In genomic region chr5:52789378-52789777, GRCh38 we compare ENCODE assay signal across 9 cellular contexts. TPM values are rescaled to one million over a fixed set of nuclear protein-coding genes. Genes with fewer than 3 reads are reported as not detected.
DNase-seq lines count a peak whose midpoint lies in the region; ATAC-seq and TF ChIP-seq lines count a peak whose summit lies in the region.
"Had no signal": no experiment of that assay in that cellular context is flagged by ENCODE, and none has a peak within 500 bp of the region (broad histone marks: within the 10 kb centered on the region; RNA-seq: fewer than 3 reads in every experiment).

No MANE protein-coding gene starts in this region.

- intact Hi-C loops in activated B cell treated with CpG ODN at 0.5 μM for 24 hours (cut with micrococcal nuclease): loop anchor here (10.0 kb wide), 1 partner anchor 1825 kb away; no protein-coding TSS in a partner anchor
- intact Hi-C loops in left colon (cut with DNase I, micrococcal nuclease): loop anchor here in 1 of 2 donors (10.0 kb wide), 1 partner anchor 305 kb away; no protein-coding TSS in a partner anchor
- intact Hi-C loops in OCI-LY7 (cut with micrococcal nuclease; ENCODE audit: unreplicated experiment): no loop called here

- CTCF ChIA-PET in HEK293 (lab: Yijun Ruan, JAX): interaction anchor here (0.6 to 4.2 kb wide), 3 partner anchors 11 to 126 kb away, joined by 3 to 20 read pairs (median 5); no protein-coding TSS in a partner anchor
- CTCF ChIA-PET in activated B cell treated with CpG ODN at 0.5 μM for 24 hours (lab: Charles Lee): interaction anchor here (1.0 to 1.4 kb wide), 2 partner anchors 10 to 159 kb away, joined by 3 to 5 read pairs; no protein-coding TSS in a partner anchor
- CTCF ChIA-PET in OCI-LY7 (lab: Charles Lee; ENCODE audit: unreplicated experiment): no interaction called here

- TF ChIP-seq CTCF in HEK293 (tag by site-specific recombination; IDR thresholded peaks at IDR 0.05) (no peak), activated B cell treated with CpG ODN at 0.5 μM for 24 hours (IDR thresholded peaks at IDR 0.05) (no peak), OCI-LY7 (conservative IDR thresholded peaks at IDR 0.05; ENCODE audit: low read length) (no peak)

- no TSS peak for BruUV-seq in OCI-LY7 (replicated peaks; lab: Mats Ljungman, UMichigan)

- 0 out of 2 replicates have a peak, but pooled peaks cover 2% of the 10 kb centered on the region for H3K4me1 ChIP-seq in HEK293 (ENCODE audit: control insufficient read depth, insufficient read depth, low read length)
- H3K4me1 ChIP-seq in OCI-LY7 (ENCODE audit: insufficient read depth, low read length, poor library complexity, severe bottlenecking): no peaks in the 10 kb centered on the region

- DNase-seq in activated B cell treated with CpG ODN at 0.5 μM for 24 hours: no peak
- DNase-seq in left colon: no peak
- no peak for DNase-seq in stimulated activated naive CD8-positive, alpha-beta T cell treated with anti-CD3 and anti-CD28 coated beads, Interleukin-15, amount 100 ng/mL, for 72 hours
- DNase-seq in OCI-LY7 (ENCODE audit: low spot score): no peak
- DNase-seq in G401 (ENCODE audit: low spot score): no peak
- DNase-seq: activated naive CD4-positive, alpha-beta T cell treated with anti-CD3 and anti-CD28 coated beads, Interleukin-2, amount 50 U/mL, for 16 hours; NCI-H2081 treated with DMSO at 0.1 percent for 48 hours had no signal

- H3K36me3 ChIP-seq in HEK293 (ENCODE audit: control insufficient read depth in 2 of 2, insufficient read depth in 1 of 2, low read length in 2 of 2) (no peaks in the 10 kb centered on the region), OCI-LY7 (ENCODE audit: insufficient read depth, low read length) (no peaks in the 10 kb centered on the region)

- no peaks in the 10 kb centered on the region for H4K20me1 ChIP-seq in OCI-LY7 (ENCODE audit: insufficient read depth, low read length)

- no peaks in the 10 kb centered on the region for H3K9me3 ChIP-seq in HEK293 (ENCODE audit: control insufficient read depth, insufficient read depth, low read depth, low read length)
- H3K9me3 ChIP-seq in OCI-LY7 (ENCODE audit: low read length): no peaks in the 10 kb centered on the region

- no peak overlapping the region for H3K27ac Mint-ChIP-seq in activated B cell treated with CpG ODN at 0.5 μM for 24 hours
- H3K27ac Mint-ChIP-seq in stimulated activated naive CD8-positive, alpha-beta T cell treated with anti-CD3 and anti-CD28 coated beads, Interleukin-15, amount 100 ng/mL, for 72 hours: peak overlapping the region in 1 of 2 donors; percentile 64

- in situ Hi-C loops in G401 (cut with HindIII; ENCODE audit: low sequenced_read_pairs): no loop called here

- POLR2A ChIA-PET in HEK293 (lab: Yijun Ruan, JAX) (interaction anchor here (5.2 kb wide), 1 partner anchor 11 kb away, joined by 57 read pairs; no protein-coding TSS in a partner anchor), activated B cell treated with CpG ODN at 0.5 μM for 24 hours (lab: Charles Lee) (interaction anchor here (4.0 kb wide), 1 partner anchor 11 kb away, joined by 51 read pairs; no protein-coding TSS in a partner anchor), OCI-LY7 (lab: Charles Lee) (interaction anchor here (0.8 to 1.7 kb wide), 3 partner anchors 10 to 28 kb away, joined by 3 read pairs; no protein-coding TSS in a partner anchor)

- H3K4me3 Mint-ChIP-seq in activated B cell treated with CpG ODN at 0.5 μM for 24 hours: peak overlapping the region; percentile 91
- peak overlapping the region; percentile 89 to 93 for H3K4me3 Mint-ChIP-seq in stimulated activated naive CD8-positive, alpha-beta T cell treated with anti-CD3 and anti-CD28 coated beads, Interleukin-15, amount 100 ng/mL, for 72 hours

- H3K4me3 ChIP-seq in HEK293 (ENCODE audit: low read depth, low read length) (peak overlapping the region; percentile 77), OCI-LY7 (ENCODE audit: low read depth, low read length, poor library complexity, severe bottlenecking) (no peak overlapping the region)

- no peaks in the 10 kb centered on the region for H3K36me3 Mint-ChIP-seq in activated B cell treated with CpG ODN at 0.5 μM for 24 hours (ENCODE audit: low read depth)

- peaks cover 16% of the 10 kb centered on the region for H3K27me3 Mint-ChIP-seq in activated B cell treated with CpG ODN at 0.5 μM for 24 hours
- H3K27me3 Mint-ChIP-seq in stimulated activated naive CD8-positive, alpha-beta T cell treated with anti-CD3 and anti-CD28 coated beads, Interleukin-15, amount 100 ng/mL, for 72 hours: no peaks in the 10 kb centered on the region

- no peaks in the 10 kb centered on the region for H3K9me3 Mint-ChIP-seq in activated B cell treated with CpG ODN at 0.5 μM for 24 hours
- H3K9me3 Mint-ChIP-seq in stimulated activated naive CD8-positive, alpha-beta T cell treated with anti-CD3 and anti-CD28 coated beads, Interleukin-15, amount 100 ng/mL, for 72 hours: no peaks in the 10 kb centered on the region

- H3K79me2 ChIP-seq in OCI-LY7 (ENCODE audit: insufficient read depth, low read depth, low read length): no peaks in the 10 kb centered on the region

- no peaks in the 10 kb centered on the region for H3K9me2 ChIP-seq in OCI-LY7 (ENCODE audit: insufficient read depth, low read length)

- no peak overlapping the region for H2AFZ ChIP-seq in OCI-LY7 (ENCODE audit: low read length)

- H3K4me2 ChIP-seq in OCI-LY7 (ENCODE audit: low read length): no peak overlapping the region

- no peak for ATAC-seq in activated B cell treated with CpG ODN at 0.5 μM for 24 hours (ENCODE audit: low read depth)
- peak; percentile 20 for ATAC-seq in left colon
- no peak for ATAC-seq in stimulated activated naive CD8-positive, alpha-beta T cell treated with anti-CD3 and anti-CD28 coated beads, Interleukin-15, amount 100 ng/mL, for 72 hours
- ATAC-seq in GM18511 (IDR thresholded peaks at IDR 0.05; ENCODE audit: unreplicated experiment): no peak

- H3K27ac ChIP-seq in HEK293 (ENCODE audit: extremely low read depth, low read depth, low read length) (no peak overlapping the region), OCI-LY7 (ENCODE audit: low read depth, low read length, poor library complexity, severe bottlenecking) (no peak overlapping the region)

- peaks cover 15% of the 10 kb centered on the region for H3K4me1 Mint-ChIP-seq in activated B cell treated with CpG ODN at 0.5 μM for 24 hours
- peaks cover 33% of the 10 kb centered on the region for H3K4me1 Mint-ChIP-seq in stimulated activated naive CD8-positive, alpha-beta T cell treated with anti-CD3 and anti-CD28 coated beads, Interleukin-15, amount 100 ng/mL, for 72 hours

TF ChIP-seq in HEK293, 187 proteins besides CTCF, POLR2A, EP300 and RAD21:
- 0 out of 2 replicates have a peak, but pooled peaks have one; percentile 56 for TF ChIP-seq ZNF664 (tag by site-specific recombination; IDR thresholded peaks at IDR 0.05)
- TF ChIP-seq ZNF596 (tag by site-specific recombination; IDR thresholded peaks at IDR 0.05): no peak
- peak; percentile 32; the same call in 1 of the 2 replicates for TF ChIP-seq OSR2 (tag by site-specific recombination; IDR thresholded peaks at IDR 0.05)

RNA-seq across cellular contexts. Expression of gene ITGA1, which starts 1.7 kb away (rescaled TPM):
- total RNA-seq in activated B cell treated with CpG ODN at 0.5 μM for 24 hours: 28.4 and 34.0 TPM in 2 replicates
- total RNA-seq in left colon: 10 to 100 TPM; 25.2 to 47.0 TPM
- total RNA-seq in OCI-LY7 (2014; rRNA removed; shearing (Covaris generic)): not detected in 2 replicates
- total RNA-seq in OCI-LY7 (2022): not detected in 2 replicates
- not detected in 2 replicates for total RNA-seq in G401 (2014; rRNA removed; shearing (Covaris generic))

RNA-seq across cellular contexts. Expression of gene PELO, which starts 1.7 kb away (rescaled TPM):
- total RNA-seq in activated B cell treated with CpG ODN at 0.5 μM for 24 hours (20.0 and 23.0 TPM in 2 replicates), left colon (10 to 100 TPM; 16.4 to 21.2 TPM), OCI-LY7 (2022) (8.8 and 10.2 TPM in 2 replicates)
- 11.1 and 13.0 TPM in 2 replicates for total RNA-seq in OCI-LY7 (2014; rRNA removed; shearing (Covaris generic))
- total RNA-seq in G401 (2014; rRNA removed; shearing (Covaris generic)): 17.1 and 17.4 TPM in 2 replicates

Comparison
In these comparisons a context has a peak if more than half of its experiments do, and no peak if none do; other contexts are left out.
1. RNA of gene ITGA1, which starts 1.7 kb away (total RNA-seq): 25.2 to 47.0 TPM in left colon and 28.4 to 34.0 TPM in activated B cell treated with CpG ODN at 0.5 μM for 24 hours; not detected in OCI-LY7 and not detected in G401; every median in the first group is over 10 times any median in the second.